10 cellular contexts compared by ENCODE assay signal in the genomic region with DNA sequence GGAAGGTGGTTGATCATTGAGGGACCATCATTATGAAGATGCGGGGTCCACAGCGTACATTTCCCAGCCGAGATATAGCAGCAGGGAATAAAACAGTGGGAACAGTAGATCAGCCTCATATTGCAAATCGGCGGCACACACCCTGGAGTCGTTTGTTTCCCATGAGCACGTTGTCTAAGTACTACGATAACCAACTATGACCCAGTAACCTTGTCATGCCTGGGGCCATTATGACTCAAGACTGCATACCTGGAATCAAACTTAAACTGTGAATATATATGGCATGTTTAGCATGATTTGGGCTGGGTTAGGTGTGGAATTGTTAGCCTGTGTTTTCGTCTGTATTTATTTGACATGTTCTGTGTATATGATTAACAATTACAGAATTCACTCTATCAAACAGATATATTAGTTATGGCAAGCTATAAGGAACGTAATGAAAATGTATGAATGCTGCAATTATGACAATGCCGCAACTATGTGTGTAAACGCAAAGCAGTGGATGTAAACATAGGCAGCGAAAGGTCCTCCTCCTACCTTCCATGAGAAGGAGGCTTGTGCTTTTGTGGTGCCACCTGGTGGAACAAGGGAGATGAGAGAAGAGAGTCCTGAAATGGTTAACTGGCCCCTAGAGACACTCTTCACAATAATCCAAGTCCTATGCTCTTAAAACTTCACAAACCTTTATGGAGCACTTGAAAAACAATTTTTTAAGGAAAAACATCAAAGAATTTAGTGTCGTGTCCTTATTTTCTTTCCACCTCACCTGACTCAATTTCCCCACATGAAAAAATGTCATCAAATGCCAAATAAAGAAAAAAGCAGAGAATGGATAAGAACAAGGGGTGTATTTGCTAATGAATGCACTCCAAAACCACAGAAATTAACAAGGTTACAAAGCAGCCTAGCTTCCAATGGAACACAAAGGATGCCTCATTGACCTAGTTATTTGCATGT. TPM values are rescaled to one million over a fixed set of nuclear protein-coding genes. Genes with fewer than 3 reads are reported as not detected.
DNase-seq lines count a peak whose midpoint lies in the region; ATAC-seq and TF ChIP-seq lines count a peak whose summit lies in the region.
"Had no signal": no experiment of that assay in that cellular context is flagged by ENCODE, and none has a peak within 500 bp of the region (broad histone marks: within the 10 kb centered on the region; RNA-seq: fewer than 3 reads in every experiment).

No MANE protein-coding gene starts in this region.

- H3K4me1 Mint-ChIP-seq in HFFc6 (ENCODE audit: low read depth): peaks cover 27% of the 10 kb centered on the region
- H3K4me1 Mint-ChIP-seq in activated T-cell treated with anti-CD3 and anti-CD28 coated beads, Interleukin-2, amount 50 U/mL, for 4 hours (ENCODE audit: low read depth): no peaks in the 10 kb centered on the region
- H3K4me1 Mint-ChIP-seq: memory B cell had no signal

- H3K36me3 Mint-ChIP-seq in HFFc6 (ENCODE audit: low read depth): peaks cover 9% of the 10 kb centered on the region; the same call in 1 of the 2 replicates
- H3K36me3 Mint-ChIP-seq in activated T-cell treated with anti-CD3 and anti-CD28 coated beads, Interleukin-2, amount 50 U/mL, for 4 hours (ENCODE audit: insufficient read depth): no peaks in the 10 kb centered on the region
- H3K36me3 Mint-ChIP-seq: memory B cell had no signal

- no peak overlapping the region for H3K4me3 ChIP-seq in kidney epithelial cell (ENCODE audit: low read depth, low read length)

- TF ChIP-seq CTCF in GM10266 (IDR thresholded peaks at IDR 0.05; ENCODE audit: control insufficient read depth, insufficient read depth, low read depth, missing control alignments) (peak; percentile 37), HFFc6 (IDR thresholded peaks at IDR 0.05) (peak; percentile 79), kidney epithelial cell (IDR thresholded peaks at IDR 0.05; ENCODE audit: insufficient read depth, low read length, poor library complexity, severe bottlenecking) (peak; percentile 51)

- no peaks in the 10 kb centered on the region for H3K9me3 Mint-ChIP-seq in HFFc6
- no peaks in the 10 kb centered on the region for H3K9me3 Mint-ChIP-seq in activated T-cell treated with anti-CD3 and anti-CD28 coated beads, Interleukin-2, amount 50 U/mL, for 4 hours
- H3K9me3 Mint-ChIP-seq: memory B cell had no signal

- H3K27me3 Mint-ChIP-seq in HFFc6 (ENCODE audit: insufficient read depth): peaks cover 2% of the 10 kb centered on the region; the same call in 1 of the 2 replicates
- H3K27me3 Mint-ChIP-seq in activated T-cell treated with anti-CD3 and anti-CD28 coated beads, Interleukin-2, amount 50 U/mL, for 4 hours (ENCODE audit: low read depth): no peaks in the 10 kb centered on the region
- H3K27me3 Mint-ChIP-seq: memory B cell had no signal

- no peak overlapping the region for H3K4me3 Mint-ChIP-seq in HFFc6
- no peak overlapping the region for H3K4me3 Mint-ChIP-seq in activated T-cell treated with anti-CD3 and anti-CD28 coated beads, Interleukin-2, amount 50 U/mL, for 4 hours
- H3K4me3 Mint-ChIP-seq: memory B cell had no signal

- peak; percentile 32 for DNase-seq in GM10266 (ENCODE audit: extremely low spot score)
- peak; percentile 17 for DNase-seq in HFFc6
- peak; percentile 50 for DNase-seq in RPMI7951 (ENCODE audit: low read depth)
- DNase-seq in kidney epithelial cell (ENCODE audit: low read depth): no peak
- DNase-seq in CD1c-positive myeloid dendritic cell (ENCODE audit: extremely low spot score): no peak
- no peak for DNase-seq in activated T-cell treated with anti-CD3 and anti-CD28 coated beads, Interleukin-2, amount 50 U/mL, for 4 hours
- DNase-seq in T-helper 1 cell: no peak
- no peak for DNase-seq in Right ventricle myocardium inferior (ENCODE audit: missing footprints)
- DNase-seq: activated T-cell treated with anti-CD3 and anti-CD28 coated beads for 4 hours had no signal

- H3K36me3 ChIP-seq in kidney epithelial cell (ENCODE audit: control insufficient read depth, insufficient read depth, low read length): no peaks in the 10 kb centered on the region

- no peak for ATAC-seq in activated T-cell treated with anti-CD3 and anti-CD28 coated beads, Interleukin-2, amount 50 U/mL, for 4 hours
- no peak for ATAC-seq in Right ventricle myocardium inferior

- no peaks in the 10 kb centered on the region for H3K27me3 ChIP-seq in kidney epithelial cell (ENCODE audit: control insufficient read depth, insufficient read depth, low read length)

- H3K27ac Mint-ChIP-seq in HFFc6: no peak overlapping the region
- H3K27ac Mint-ChIP-seq: memory B cell had no signal

- intact Hi-C loops in Right ventricle myocardium inferior (cut with DNase I): loop anchor here (5.0 kb wide), 1 partner anchor 137 kb away; no protein-coding TSS in a partner anchor

RNA-seq across cellular contexts. Expression of a gene that starts 47.1 kb away (rescaled TPM):
- total RNA-seq in HFFc6 (2021; fragmentation: NEBNext Ultra II Directional; extraction: Animal tissue kit (Norgen Biotek cat#: 25700)): 10 to 100 TPM; 54.2 to 69.7 (median 59.9) TPM
- 12.0 and 14.3 TPM in 2 replicates for total RNA-seq in RPMI7951 (2014; rRNA removed; shearing (Covaris generic))
- 4.0 and 4.7 TPM in 2 replicates for total RNA-seq in kidney epithelial cell
- total RNA-seq in activated T-cell treated with anti-CD3 and anti-CD28 coated beads, Interleukin-2, amount 50 U/mL, for 4 hours: under 1 TPM; 0.03 to 0.26 (median 0.14) TPM
- total RNA-seq in Right ventricle myocardium inferior: 28.6 TPM

Comparison
In these comparisons a context has a peak if more than half of its experiments do, and no peak if none do; other contexts are left out.
1. DNase-seq: peak in GM10266 (single experiment), HFFc6 (single experiment) and RPMI7951 (single experiment); none in kidney epithelial cell (single experiment), CD1c-positive myeloid dendritic cell (single experiment), activated T-cell treated with anti-CD3 and anti-CD28 coated beads, Interleukin-2, amount 50 U/mL, for 4 hours (single experiment), T-helper 1 cell (0 of 5) and Right ventricle myocardium inferior (single experiment).
2. Peak in every context shown above with its lines, with median percentiles within 50 percentile points of each other: CTCF ChIP-seq.